In the genomic region with DNA sequence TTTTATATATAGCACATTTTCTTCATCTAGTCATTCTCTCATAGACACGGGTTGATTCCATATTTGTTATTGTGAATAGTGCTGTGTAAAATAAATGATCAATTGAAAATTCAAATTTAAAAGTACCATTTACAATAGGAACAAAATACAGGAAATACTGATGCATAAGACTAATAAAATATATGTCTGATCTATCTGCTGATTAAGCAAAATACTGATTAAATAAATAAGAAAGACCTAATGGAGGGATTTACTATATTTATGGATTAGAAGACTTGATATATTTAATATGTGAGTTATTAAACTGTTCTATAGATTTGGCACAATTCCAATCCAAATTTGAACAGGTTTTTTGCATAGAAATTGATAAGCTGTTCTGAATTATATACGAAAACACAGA, we compare ENCODE assay signal across 26 cellular contexts.
"Had no signal": no experiment of that assay in that cellular context is flagged by ENCODE, and none has a peak within 500 bp of the region (broad histone marks: within the 10 kb centered on the region; RNA-seq: fewer than 3 reads in every experiment).

No MANE protein-coding gene starts in this region.

- H3K27me3 ChIP-seq: colonic mucosa, esophagus squamous epithelium, gastrocnemius medialis, heart right ventricle, left lung had no signal

- H3K9me3 ChIP-seq: colonic mucosa, esophagus squamous epithelium, gastrocnemius medialis, lower lobe of right lung, mucosa of descending colon had no signal

- DNase-seq: colonic mucosa; cortex of kidney; effector CD8-positive, alpha-beta T cell; effector memory CD8-positive, alpha-beta T cell; endodermal cell; erythroblast; esophagus squamous epithelium; foreskin fibroblast; foreskin melanocyte; gastrocnemius medialis; glutamatergic neuron; head of caudate nucleus; heart right ventricle; hippocampal formation; left cardiac atrium; left lung; left ventricle myocardium superior; lower lobe of right lung; mesenchymal stem cell; mucosa of descending colon; naive B cell had no signal

- H3K4me3 ChIP-seq: colonic mucosa, esophagus squamous epithelium, gastrocnemius medialis, heart right ventricle, left lung, lower lobe of right lung, mucosa of descending colon had no signal

- FAIRE-seq: endometrium, islet of Langerhans, keratinocyte had no signal

- H3K4me1 ChIP-seq: colonic mucosa, esophagus squamous epithelium, gastrocnemius medialis, heart right ventricle, left lung, lower lobe of right lung had no signal

- H3K27ac ChIP-seq: colonic mucosa, epithelial cell of prostate, esophagus squamous epithelium, gastrocnemius medialis, heart right ventricle, left lung, lower lobe of right lung had no signal

- H3K36me3 ChIP-seq: colonic mucosa, esophagus squamous epithelium, gastrocnemius medialis, heart right ventricle, left lung, lower lobe of right lung had no signal

- ATAC-seq: effector memory CD8-positive, alpha-beta T cell; esophagus mucosa; gastrocnemius medialis; heart right ventricle; left cardiac atrium; left lung; left ventricle myocardium superior; lower lobe of right lung; mucosa of descending colon had no signal
